ENCODE assay signal across 9 cellular contexts in genomic region chr20:50690562-50690978, GRCh38. TPM values are rescaled to one million over a fixed set of nuclear protein-coding genes. Genes with fewer than 3 reads are reported as not detected.
A peak's percentile ranks its signal among the peaks of the same experiment; 100 is the strongest.
DNase-seq lines count a peak whose midpoint lies in the region; ATAC-seq and TF ChIP-seq lines count a peak whose summit lies in the region.
"Had no signal": no experiment of that assay in that cellular context is flagged by ENCODE, and none has a peak within 500 bp of the region (broad histone marks: within the 10 kb centered on the region; RNA-seq: fewer than 3 reads in every experiment).

No MANE protein-coding gene starts in this region.

- H3K36me3 Mint-ChIP-seq in T-helper 17 cell (ENCODE audit: low read depth): peaks cover 4% of the 10 kb centered on the region

- no peak for TF ChIP-seq CTCF in HFF-Myc (IDR thresholded peaks at IDR 0.05; ENCODE audit: low read depth, low read length, missing control alignments)
- TF ChIP-seq CTCF in ascending aorta (IDR thresholded peaks at IDR 0.05): no peak

- no peaks in the 10 kb centered on the region for H3K9me3 ChIP-seq in ascending aorta
- H3K9me3 ChIP-seq in T-helper 17 cell (ENCODE audit: control insufficient read depth, low read length, poor library complexity, severe bottlenecking): no peaks in the 10 kb centered on the region

- DNase-seq in HFF-Myc (ENCODE audit: extremely low read depth, low read depth) (no peak), ascending aorta (ENCODE audit: low spot score in 2 of 2) (no peak), T-helper 17 cell (no peak)
- DNase-seq: NCI-H187 had no signal

- H3K36me3 ChIP-seq in ascending aorta: no peaks in the 10 kb centered on the region

- H3K4me3 ChIP-seq in HFF-Myc (replicated peaks; ENCODE audit: low read depth, low read length) (peak overlapping the region; percentile 46), ascending aorta (peak overlapping the region; percentile 32 to 53), iPS-11a (ENCODE audit: low read depth, low read length) (peak overlapping the region; percentile 55), skin epidermis (peak overlapping the region; percentile 22 to 49 (median 37))

- intact Hi-C loops in ascending aorta (cut with DNase I): no loop called here

- H3K27ac Mint-ChIP-seq in T-helper 17 cell: no peak overlapping the region

- no peaks in the 10 kb centered on the region for H3K27me3 ChIP-seq in ascending aorta

- no peak for ATAC-seq in HG03442 (IDR thresholded peaks at IDR 0.05; ENCODE audit: unreplicated experiment)
- no peak for ATAC-seq in HG03378 (IDR thresholded peaks at IDR 0.05; ENCODE audit: unreplicated experiment)
- no peak for ATAC-seq in T-helper 17 cell
- ATAC-seq in HG02610 (IDR thresholded peaks at IDR 0.05; ENCODE audit: unreplicated experiment): no peak

- H3K27ac ChIP-seq in ascending aorta: no peak overlapping the region
- H3K27ac ChIP-seq in skin epidermis: peak overlapping the region in 14 of 21 experiments; percentile 7 to 87 (median 58)

- peaks cover 54% of the 10 kb centered on the region for H3K27me3 Mint-ChIP-seq in T-helper 17 cell

- no peak overlapping the region for H3K4me3 Mint-ChIP-seq in T-helper 17 cell

- H3K4me1 Mint-ChIP-seq in T-helper 17 cell: peaks cover 10% of the 10 kb centered on the region

- H3K4me1 ChIP-seq in ascending aorta: peaks cover 0 to 7% of the 10 kb centered on the region in 2 donors

RNA-seq across cellular contexts. Expression of gene RIPOR3, which starts 0.8 kb away (rescaled TPM):
- total RNA-seq in ascending aorta (15.1 TPM), T-helper 17 cell (1 to 10 TPM in 1 of 2 donors, not detected in 1; 2.1 TPM)

RNA-seq across cellular contexts. Expression of gene PARD6B, which starts 40.8 kb away (rescaled TPM):
- total RNA-seq in ascending aorta: 1.2 TPM
- total RNA-seq in T-helper 17 cell: 1 to 10 TPM; 4.0 to 6.8 TPM

Comparison
In these comparisons a context has a peak if more than half of its experiments do, and no peak if none do; other contexts are left out.
1. H3K27ac ChIP-seq: peak in skin epidermis (14 of 21); none in ascending aorta (0 of 2).
2. Peak in every context shown above with its lines, with median percentiles within 50 percentile points of each other: H3K4me3 ChIP-seq.